8 cellular contexts compared by ENCODE assay signal in the genomic region with DNA sequence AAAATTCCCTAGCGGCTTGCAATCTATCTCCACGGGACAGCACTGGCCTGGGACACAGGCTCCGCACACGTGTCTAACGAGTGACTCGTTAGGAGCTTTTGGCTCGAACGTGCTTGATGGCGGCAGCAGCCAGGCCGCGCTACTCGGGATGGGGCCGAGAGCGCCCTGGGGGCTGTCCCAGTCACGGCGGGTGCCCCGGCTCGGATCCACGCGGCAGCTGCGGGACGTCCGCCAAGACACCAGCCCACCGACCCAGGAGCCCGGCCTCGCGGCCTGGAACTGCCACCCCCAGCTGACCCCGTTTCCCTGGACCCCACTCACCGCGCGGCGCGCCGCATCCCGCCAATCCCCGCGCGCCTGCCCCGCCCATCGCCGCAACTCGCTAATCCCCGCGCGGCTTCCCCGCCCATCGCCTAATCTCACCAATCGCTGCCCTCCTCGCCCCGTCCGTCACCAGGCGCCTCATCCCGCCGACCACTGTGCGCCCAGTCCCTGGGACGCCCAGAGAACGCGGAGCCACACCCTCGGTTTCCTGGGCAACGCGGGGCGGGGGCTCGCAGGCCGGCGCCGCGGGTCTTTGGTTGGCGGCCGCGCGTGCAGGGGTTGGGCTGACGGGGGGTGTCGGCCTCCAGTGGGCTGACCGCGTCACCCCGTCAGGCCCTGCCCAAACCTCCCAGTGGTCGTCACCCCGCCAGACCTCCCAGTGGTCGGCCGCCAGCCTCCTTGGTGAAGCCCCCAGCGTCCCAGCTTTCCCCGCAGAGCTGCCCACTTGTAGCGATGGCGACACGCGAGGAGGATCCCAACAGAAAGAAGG. TPM values are rescaled to one million over a fixed set of nuclear protein-coding genes. Genes with fewer than 3 reads are reported as not detected.
DNase-seq lines count a peak whose midpoint lies in the region; ATAC-seq, FAIRE-seq and TF ChIP-seq lines count a peak whose summit lies in the region.

Gene POLD2 (minus strand): TSS at position 359 of the 814 bp plus-strand sequence. CDS start 1,495 bp downstream, outside the sequence.

- H3K4me3 ChIP-seq in keratinocyte (ENCODE audit: control insufficient read depth in 2 of 3, extremely low read depth in 1 of 3, insufficient read depth in 2 of 3, low read depth in 1 of 3, low read length in 3 of 3), result peak within 1 kb of the TSS; percentile 59 to 86 (median 75)

- no peak for FAIRE-seq in keratinocyte (lab: Jason Lieb, UNC)

- H3K9me3 ChIP-seq in keratinocyte (ENCODE audit: control insufficient read depth, low read depth, low read length), result no peaks in the 10 kb centered on the region

- H3K4me1 ChIP-seq in keratinocyte (ENCODE audit: control insufficient read depth, extremely low read depth, insufficient read depth, low read length), result peaks cover 7% of the 10 kb centered on the region

- no peaks in the 10 kb centered on the region for H3K27me3 ChIP-seq in keratinocyte (ENCODE audit: control insufficient read depth, extremely low read depth, insufficient read depth, low read length)

- H3K9ac ChIP-seq in keratinocyte (ENCODE audit: control insufficient read depth, extremely low read depth, insufficient read depth, low read length), result peak within 1 kb of the TSS; percentile 82

- DNase-seq in AG09319 (ENCODE audit: extremely low read depth, low read depth) (peak; percentile 84), NCI-H446 (lab: John Stamatoyannopoulos, UW) (peak; percentile 93 to 99), cerebellar nuclear complex (lab: John Stamatoyannopoulos, UW) (peak; percentile 78 to 90), keratinocyte (ENCODE audit: low read depth, low spot score) (peak; percentile 52)
- peak; percentile 97 for DNase-seq in activated CD4-positive, CD25-positive, alpha-beta regulatory T cell treated with anti-CD3 and anti-CD28 coated beads, Interleukin-2, amount 50 U/mL, for 72 hours
- peak; percentile 93 to 96 for DNase-seq in stimulated activated CD4-positive, alpha-beta T cell treated with anti-CD3 and anti-CD28 coated beads, Interleukin-15, amount 100 ng/mL, for 1 hour (ENCODE audit: low read depth in 1 of 2, low spot score in 1 of 2)

- TF ChIP-seq CTCF in AG09319 (IDR thresholded peaks at IDR 0.05; ENCODE audit: low read depth, low read length), result no peak
- peak in 1 of 3 experiments; percentile 1 for TF ChIP-seq CTCF in keratinocyte (optimal IDR thresholded peaks at IDR 0.05 in 1 of 3, IDR thresholded peaks at IDR 0.05 in 1 of 3, conservative IDR thresholded peaks at IDR 0.05 in 1 of 3; ENCODE audit: extremely low read depth in 1 of 3, insufficient read depth in 2 of 3, low read length in 3 of 3)

- H3K36me3 ChIP-seq in keratinocyte (ENCODE audit: control insufficient read depth in 2 of 2, extremely low read depth in 1 of 2, insufficient read depth in 2 of 2, low read length in 2 of 2), result peaks cover 16 to 27% of the 10 kb centered on the region in 2 experiments

- no peaks in the 10 kb centered on the region for H4K20me1 ChIP-seq in keratinocyte (ENCODE audit: control insufficient read depth, extremely low read depth, insufficient read depth, low read length)

- peak within 1 kb of the TSS; percentile 77 for H3K27ac ChIP-seq in keratinocyte (ENCODE audit: control insufficient read depth, insufficient read depth, low read length)

- H3K4me2 ChIP-seq in keratinocyte (ENCODE audit: control insufficient read depth, extremely low read depth, insufficient read depth, low read depth, low read length), result peak within 1 kb of the TSS; percentile 82

- ATAC-seq in GM19025 (IDR thresholded peaks at IDR 0.05; ENCODE audit: low read depth, unreplicated experiment) (peak; percentile 99), HG03342 (IDR thresholded peaks at IDR 0.05; ENCODE audit: unreplicated experiment) (peak; percentile 99)

- peak within 1 kb of the TSS; percentile 83 for H2AFZ ChIP-seq in keratinocyte (ENCODE audit: control insufficient read depth, low read length)

- peaks cover 32% of the 10 kb centered on the region for H3K79me2 ChIP-seq in keratinocyte (ENCODE audit: control insufficient read depth, insufficient read depth, low read length)

- dilution Hi-C loops in keratinocyte (cut with MboI; ENCODE audit: extremely low pct_ligation_motif_present, low sequenced_read_pairs), result no loop called here

- no peaks in the 10 kb centered on the region for H3K9me1 ChIP-seq in keratinocyte (ENCODE audit: control insufficient read depth, extremely low read depth, insufficient read depth, low read length)

RNA-seq across cellular contexts. Expression of gene POLD2, which starts in this region (rescaled TPM):
- polyA plus RNA-seq in keratinocyte, result 140 to 158 TPM (median 152 TPM) in 3 replicates
- polyA plus RNA-seq in keratinocyte (2011; ENCODE audit: low read depth), result 51.7 TPM
- 112 and 180 TPM in 2 replicates for polyA plus RNA-seq in keratinocyte (2011; cell fraction: cytosol; rRNA removed)
- 78.5 and 91.9 TPM in 2 replicates for polyA plus RNA-seq in keratinocyte (2011; cell fraction: nucleus; rRNA removed)
- polyA plus RNA-seq in keratinocyte (2012; ENCODE audit: low replicate concordance), result 90.4 and 165 TPM in 2 replicates
- polyA minus RNA-seq in keratinocyte, result 77.2 to 216 TPM (median 100.0 TPM) in 3 replicates
- 81.9 TPM for polyA minus RNA-seq in keratinocyte (2011; cell fraction: cytosol; rRNA and poly(A)+ RNA removed)
- polyA minus RNA-seq in keratinocyte (2011; cell fraction: nucleus; rRNA and poly(A)+ RNA removed), result 19.7 and 33.3 TPM in 2 replicates

Comparison
In these comparisons a context has a peak if more than half of its experiments do, and no peak if none do; other contexts are left out.
1. Peak in every context shown above with its lines: DNase-seq, ATAC-seq, H3K4me3 ChIP-seq and H3K27ac ChIP-seq.